In the genomic region with DNA sequence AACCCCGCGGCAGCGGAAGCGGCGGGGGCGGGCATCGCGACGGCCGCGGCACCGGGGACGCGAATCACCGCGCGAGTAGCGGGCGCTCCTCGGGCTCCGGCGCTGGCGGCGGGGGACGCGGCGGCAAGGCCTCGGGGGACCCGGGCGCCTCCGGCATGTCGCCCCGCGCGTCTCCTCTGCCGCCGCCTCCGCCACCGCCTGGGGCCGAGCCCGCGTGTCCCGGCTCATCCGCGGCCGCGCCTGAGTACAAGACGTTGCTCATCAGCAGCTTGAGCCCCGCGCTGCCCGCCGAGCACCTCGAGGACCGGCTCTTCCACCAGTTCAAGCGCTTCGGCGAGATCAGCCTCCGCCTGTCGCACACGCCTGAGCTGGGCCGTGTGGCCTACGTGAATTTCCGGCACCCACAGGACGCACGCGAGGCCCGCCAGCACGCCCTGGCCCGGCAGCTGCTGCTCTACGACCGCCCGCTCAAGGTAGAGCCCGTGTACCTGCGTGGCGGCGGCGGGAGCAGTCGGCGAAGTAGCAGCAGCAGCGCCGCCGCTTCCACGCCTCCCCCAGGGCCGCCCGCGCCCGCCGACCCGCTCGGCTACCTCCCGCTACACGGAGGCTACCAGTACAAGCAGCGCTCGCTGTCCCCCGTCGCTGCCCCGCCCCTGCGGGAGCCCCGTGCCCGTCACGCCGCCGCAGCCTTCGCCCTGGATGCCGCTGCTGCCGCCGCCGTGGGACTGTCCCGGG, we compare ENCODE assay signal across 8 cellular contexts. TPM values are rescaled to one million over a fixed set of nuclear protein-coding genes. Genes with fewer than 3 reads are reported as not detected.
DNase-seq lines count a peak whose midpoint lies in the region; ATAC-seq and TF ChIP-seq lines count a peak whose summit lies in the region.

No MANE protein-coding gene starts in this region.

- no peak for TF ChIP-seq POLR2A in suprapubic skin (IDR thresholded peaks at IDR 0.05)

- peak overlapping the region in 1 of 2 experiments; percentile 96 for H3K14ac ChIP-seq in mesenchymal stem cell (ENCODE audit: low read length in 2 of 2)

- no peaks in the 10 kb centered on the region for H3K9me3 ChIP-seq in mesenchymal stem cell (ENCODE audit: control insufficient read depth, low read length)
- no peaks in the 10 kb centered on the region for H3K9me3 ChIP-seq in suprapubic skin

- peak; percentile 1 for ATAC-seq in GM19043 (IDR thresholded peaks at IDR 0.05; ENCODE audit: low read depth, unreplicated experiment)
- peak; percentile 19 for ATAC-seq in HG03432 (IDR thresholded peaks at IDR 0.05; ENCODE audit: unreplicated experiment)

- H2BK12ac ChIP-seq in mesenchymal stem cell (ENCODE audit: low read length in 2 of 2): no peak overlapping the region

- peak overlapping the region; percentile 49 for H2AK5ac ChIP-seq in mesenchymal stem cell (ENCODE audit: low read length, severe bottlenecking)

- TF ChIP-seq EP300 in suprapubic skin (IDR thresholded peaks at IDR 0.05): no peak

- DNase-seq in activated CD4-positive, alpha-beta T cell treated with anti-CD3 and anti-CD28 coated beads for 48 hours: peak; percentile 57
- DNase-seq in effector CD4-positive, alpha-beta T cell: peak; percentile 32
- peak; percentile 54 for DNase-seq in mesenchymal stem cell
- DNase-seq in suprapubic skin (ENCODE audit: low spot score in 2 of 2): peak in 1 of 2 donors; percentile 71
- no peak for DNase-seq in NCI-H1694 (lab: John Stamatoyannopoulos, UW)

- H2BK120ac ChIP-seq in mesenchymal stem cell (ENCODE audit: low read depth, low read length): peak overlapping the region; percentile 89

- H3K4me3 ChIP-seq in ACC112 (ENCODE audit: low read depth, low read length): peak overlapping the region; percentile 81
- H3K4me3 ChIP-seq in mesenchymal stem cell (ENCODE audit: insufficient read depth in 1 of 2, low read depth in 1 of 2, low read length in 2 of 2): peak overlapping the region; percentile 81 to 83
- peak overlapping the region; percentile 82 for H3K4me3 ChIP-seq in suprapubic skin

- H3K4ac ChIP-seq in mesenchymal stem cell (ENCODE audit: low read depth in 1 of 2, low read length in 2 of 2): peak overlapping the region; percentile 79 to 89

- peak overlapping the region; percentile 73; the same call in 1 of the 2 replicates for H3K27ac ChIP-seq in ACC112 (ENCODE audit: low read depth, low read length)
- peak overlapping the region; percentile 43 for H3K27ac ChIP-seq in mesenchymal stem cell (ENCODE audit: low read length, poor library complexity, severe bottlenecking)
- H3K27ac ChIP-seq in suprapubic skin: peak overlapping the region; percentile 97

- WGBS in mesenchymal stem cell: 12% methylated on average over 75 of the region's 109 CpGs
- WGBS in suprapubic skin: 0% methylated on average over 13 of the region's 109 CpGs

- peak overlapping the region; percentile 82 for H4K91ac ChIP-seq in mesenchymal stem cell (ENCODE audit: low read length)

- peak overlapping the region; percentile 88 for H3K9ac ChIP-seq in mesenchymal stem cell (ENCODE audit: low read length)

- H3K79me2 ChIP-seq in ACC112 (ENCODE audit: control insufficient read depth, insufficient read depth, low read length, unreplicated experiment): peaks cover 66% of the 10 kb centered on the region

- H3K4me1 ChIP-seq in ACC112 (ENCODE audit: control insufficient read depth, insufficient read depth, low read length, unreplicated experiment): peaks cover 37% of the 10 kb centered on the region
- peaks cover 51% of the 10 kb centered on the region for H3K4me1 ChIP-seq in mesenchymal stem cell (ENCODE audit: control insufficient read depth, insufficient read depth, low read depth, low read length)
- peaks cover 74% of the 10 kb centered on the region for H3K4me1 ChIP-seq in suprapubic skin

- peak overlapping the region; percentile 62 for H3K4me2 ChIP-seq in mesenchymal stem cell (ENCODE audit: low read length, poor library complexity, severe bottlenecking)

- H2AFZ ChIP-seq in ACC112 (ENCODE audit: low read length, unreplicated experiment) (peak overlapping the region; percentile 28), mesenchymal stem cell (ENCODE audit: low read depth, low read length) (peak overlapping the region; percentile 39)

- no peaks in the 10 kb centered on the region for H3K27me3 ChIP-seq in ACC112 (ENCODE audit: insufficient read depth, low read length)
- H3K27me3 ChIP-seq in mesenchymal stem cell (ENCODE audit: control insufficient read depth in 1 of 2, insufficient read depth in 1 of 2, low read length in 2 of 2): no peaks in the 10 kb centered on the region
- no peaks in the 10 kb centered on the region for H3K27me3 ChIP-seq in suprapubic skin

- H3K36me3 ChIP-seq in ACC112 (ENCODE audit: insufficient read depth, low read length) (peaks cover 62% of the 10 kb centered on the region), mesenchymal stem cell (ENCODE audit: control insufficient read depth in 1 of 2, insufficient read depth in 2 of 2, low read depth in 1 of 2, low read length in 2 of 2) (peaks cover 72 to 77% of the 10 kb centered on the region in 2 experiments), suprapubic skin (peaks cover 59% of the 10 kb centered on the region)

- peak overlapping the region in 1 of 2 experiments; percentile 89 for H3K23ac ChIP-seq in mesenchymal stem cell (ENCODE audit: low read length in 2 of 2)

- H2BK5ac ChIP-seq in mesenchymal stem cell (ENCODE audit: low read depth, low read length, poor library complexity, severe bottlenecking): no peak overlapping the region

- H2BK15ac ChIP-seq in mesenchymal stem cell (ENCODE audit: low read depth, poor library complexity, severe bottlenecking): no peak overlapping the region

- TF ChIP-seq CTCF in suprapubic skin (IDR thresholded peaks at IDR 0.05): no peak

- H3K79me1 ChIP-seq in mesenchymal stem cell (replicated peaks; ENCODE audit: low read length, poor library complexity, severe bottlenecking): peaks cover 12% of the 10 kb centered on the region

- H3K18ac ChIP-seq in mesenchymal stem cell (ENCODE audit: low read depth in 1 of 2, low read length in 2 of 2): peak overlapping the region; percentile 84 to 91

- peak overlapping the region; percentile 87 for H4K8ac ChIP-seq in mesenchymal stem cell (ENCODE audit: low read length)

RNA-seq across cellular contexts. Expression of a gene that starts 0.6 kb away (rescaled TPM):
- polyA plus RNA-seq in mesenchymal stem cell (2013, experiment 1 of 2): 26.0 TPM
- 25.4 TPM for polyA plus RNA-seq in mesenchymal stem cell (2013, experiment 2 of 2)
- 10 to 100 TPM; 33.6 to 50.9 (median 41.7) TPM for total RNA-seq in suprapubic skin

RNA-seq across cellular contexts. Expression of a gene that starts 6.6 kb away (rescaled TPM):
- polyA plus RNA-seq in mesenchymal stem cell (2013, experiment 1 of 2): 220 TPM
- 221 TPM for polyA plus RNA-seq in mesenchymal stem cell (2013, experiment 2 of 2)
- 10 to 100 TPM; 21.7 to 64.0 (median 52.8) TPM for total RNA-seq in suprapubic skin

Comparison
In these comparisons a context has a peak if more than half of its experiments do, and no peak if none do; other contexts are left out.
1. H3K27ac ChIP-seq: peak in every context shown above with its lines; median percentile 97 in suprapubic skin; 73 in ACC112; 43 in mesenchymal stem cell.